11 cellular contexts compared by ENCODE assay signal in the genomic region with DNA sequence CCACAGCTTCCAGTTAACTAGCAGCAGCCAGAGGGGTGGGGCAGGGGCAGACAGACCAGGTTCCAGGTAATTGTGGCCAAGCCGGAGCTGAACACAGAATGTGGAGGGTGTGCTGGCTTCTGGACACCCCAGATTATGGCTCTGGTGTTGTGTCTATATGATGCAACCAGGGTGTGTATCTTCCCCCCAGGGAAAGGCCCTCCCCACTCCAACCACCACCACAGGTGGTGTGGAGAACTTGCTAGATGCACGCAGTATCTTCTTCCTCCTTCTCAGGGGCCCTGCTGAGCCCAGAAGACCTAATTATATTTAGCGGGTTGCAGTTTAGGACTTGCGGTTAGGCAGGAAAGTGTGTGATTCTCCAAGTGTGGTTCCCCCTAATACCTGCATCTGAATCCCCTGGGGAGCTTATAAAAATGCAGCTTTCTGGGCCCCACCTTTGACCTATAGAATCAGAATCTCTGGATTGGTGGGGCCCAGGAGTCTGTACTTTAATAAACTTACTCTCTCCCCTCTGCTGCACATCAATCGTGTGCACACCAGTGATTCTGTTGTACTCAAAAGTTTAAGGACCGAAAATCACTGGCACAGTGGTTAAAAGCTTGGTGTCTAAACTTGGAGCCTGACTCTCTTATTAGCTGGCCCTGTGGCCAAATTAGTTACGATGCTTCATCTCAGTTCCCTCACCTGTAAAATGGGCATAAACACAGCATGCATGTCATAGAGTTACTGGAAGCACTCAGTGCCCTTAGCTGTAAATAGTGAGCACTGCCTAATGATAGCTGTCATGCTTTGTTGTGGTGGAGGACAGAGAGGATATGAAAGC.
DNase-seq lines count a peak whose midpoint lies in the region; ATAC-seq and TF ChIP-seq lines count a peak whose summit lies in the region.
"Had no signal": no experiment of that assay in that cellular context is flagged by ENCODE, and none has a peak within 500 bp of the region (broad histone marks: within the 10 kb centered on the region; RNA-seq: fewer than 3 reads in every experiment).

No MANE protein-coding gene starts in this region.

- no peaks in the 10 kb centered on the region for H3K36me3 Mint-ChIP-seq in natural killer cell treated with Interleukin-12 subunit alpha and Interleukin-12 subunit beta and Interleukin-15 and Interleukin-18, amount 100 ng/mL, for 72 hours

- H3K27me3 Mint-ChIP-seq in natural killer cell treated with Interleukin-12 subunit alpha and Interleukin-12 subunit beta and Interleukin-15 and Interleukin-18, amount 100 ng/mL, for 72 hours = peaks cover 0 to 9% of the 10 kb centered on the region in 2 donors

- H3K4me2 ChIP-seq in KMS-11 = peak overlapping the region; percentile 57

- H3K4me3 ChIP-seq in KMS-11 (IDR thresholded peaks at IDR 0.05; ENCODE audit: insufficient read depth, low read depth, low read length) = no peak overlapping the region

- H3K4me1 Mint-ChIP-seq in natural killer cell treated with Interleukin-12 subunit alpha and Interleukin-12 subunit beta and Interleukin-15 and Interleukin-18, amount 100 ng/mL, for 72 hours (ENCODE audit: low read depth in 2 of 2) = no peaks in the 10 kb centered on the region

- no peak overlapping the region for H3K27ac Mint-ChIP-seq in natural killer cell treated with Interleukin-12 subunit alpha and Interleukin-12 subunit beta and Interleukin-15 and Interleukin-18, amount 100 ng/mL, for 72 hours

- no peaks in the 10 kb centered on the region for H3K79me2 ChIP-seq in KMS-11 (ENCODE audit: insufficient read depth, low read depth)

- no peaks in the 10 kb centered on the region for H3K36me3 ChIP-seq in KMS-11 (ENCODE audit: insufficient read depth)

- no peak overlapping the region for H3K9ac ChIP-seq in KMS-11

- H3K4me1 ChIP-seq in KMS-11 (ENCODE audit: low read depth, poor library complexity, severe bottlenecking) = peaks cover 36% of the 10 kb centered on the region

- H3K27ac ChIP-seq in KMS-11 = peak overlapping the region; percentile 23; the same call in 1 of the 2 replicates
- H3K27ac ChIP-seq: epithelial cell of prostate had no signal

- ATAC-seq in GM18909 (IDR thresholded peaks at IDR 0.05; ENCODE audit: poor library complexity, unreplicated experiment) = peak; percentile 95
- peak; percentile 89 for ATAC-seq in HG02759 (IDR thresholded peaks at IDR 0.05; ENCODE audit: unreplicated experiment)
- ATAC-seq in natural killer cell treated with Interleukin-12 subunit alpha and Interleukin-12 subunit beta and Interleukin-15 and Interleukin-18, amount 100 ng/mL, for 72 hours = peak; percentile 13 to 34

- H3K27me3 ChIP-seq in KMS-11 (ENCODE audit: insufficient read depth, low read depth) = no peaks in the 10 kb centered on the region

- no peaks in the 10 kb centered on the region for H3K9me3 Mint-ChIP-seq in natural killer cell treated with Interleukin-12 subunit alpha and Interleukin-12 subunit beta and Interleukin-15 and Interleukin-18, amount 100 ng/mL, for 72 hours

- peak; percentile 13 for DNase-seq in natural killer cell treated with Interleukin-12 subunit alpha and Interleukin-12 subunit beta and Interleukin-15 and Interleukin-18, amount 100 ng/mL, for 72 hours (ENCODE audit: low spot score)
- DNase-seq in NCI-H1694 (lab: John Stamatoyannopoulos, UW) (no peak), NCI-H2107 (lab: John Stamatoyannopoulos, UW) (no peak), activated gamma-delta T cell treated with Interleukin-2 at 50 U/mL for 16 hours (no peak)
- no peak for DNase-seq in activated CD4-positive, alpha-beta T cell treated with anti-CD3 and anti-CD28 coated beads for 4 hours
- DNase-seq: activated CD8-positive, alpha-beta memory T cell treated with anti-CD3 and anti-CD28 coated beads, Interleukin-2, amount 50 U/mL, for 48 hours; NCI-H524 had no signal

- H3K4me3 Mint-ChIP-seq in natural killer cell treated with Interleukin-12 subunit alpha and Interleukin-12 subunit beta and Interleukin-15 and Interleukin-18, amount 100 ng/mL, for 72 hours = no peak overlapping the region

- TF ChIP-seq CTCF in KMS-11 (conservative IDR thresholded peaks at IDR 0.05; ENCODE audit: low read depth, low read length) = no peak

- H4K20me1 ChIP-seq in KMS-11 (ENCODE audit: insufficient read depth) = no peaks in the 10 kb centered on the region

- H2AFZ ChIP-seq in KMS-11 (ENCODE audit: low read depth) = no peak overlapping the region

Comparison
In these comparisons a context has a peak if more than half of its experiments do, and no peak if none do; other contexts are left out.
1. ATAC-seq: peak in every context shown above with its lines; median percentile 95 in GM18909; 89 in HG02759; 24 in natural killer cell treated with Interleukin-12 subunit alpha and Interleukin-12 subunit beta and Interleukin-15 and Interleukin-18, amount 100 ng/mL, for 72 hours.